In genomic region chr5:122457178-122457826, GRCh38 we compare ENCODE assay signal across 25 cellular contexts.
"Had no signal": no experiment of that assay in that cellular context is flagged by ENCODE, and none has a peak within 500 bp of the region (broad histone marks: within the 10 kb centered on the region; RNA-seq: fewer than 3 reads in every experiment).

No MANE protein-coding gene starts in this region.

- H3K27ac ChIP-seq: colonic mucosa, esophagus squamous epithelium, neural progenitor cell, prostate gland, right atrium auricular region, sigmoid colon, testis, tibial artery had no signal

- H3K9me3 Mint-ChIP-seq: dendritic cell treated with granulocyte-macrophage colony-stimulating factor and Interleukin-4, amounts not matched to agents 40 ng/mL and 50 ng/mL, for 4 days; mesothelial cell of epicardium; nephron; neural progenitor cell; stimulated activated memory B cell treated with anti-CD40 and anti-IgM and Interleukin-4, amounts not matched to agents 10 μg/mL and 1 μg/mL and 100 μg/mL, for 72 hours had no signal

- H3K27me3 Mint-ChIP-seq: dendritic cell treated with granulocyte-macrophage colony-stimulating factor and Interleukin-4, amounts not matched to agents 40 ng/mL and 50 ng/mL, for 4 days; type B pancreatic cell had no signal

- H3K4me3 ChIP-seq: colonic mucosa, esophagus squamous epithelium, neural progenitor cell, prostate gland, right atrium auricular region, sigmoid colon, testis, tibial artery had no signal

- H3K9ac ChIP-seq: neural progenitor cell had no signal

- H3K9me3 ChIP-seq: colonic mucosa, esophagus squamous epithelium, prostate gland, right atrium auricular region, sigmoid colon, testis, tibial artery had no signal

- DNase-seq: colonic mucosa; effector memory CD4-positive, alpha-beta T cell; esophagus squamous epithelium; foreskin melanocyte; glutamatergic neuron; hypothalamus; immature natural killer cell; islet precursor cell; mesenchymal stem cell; naive thymus-derived CD4-positive, alpha-beta T cell; sigmoid colon; stimulated activated CD4-positive, alpha-beta T cell treated with anti-CD3 and anti-CD28 coated beads, Interleukin-2, amount 100 ng/mL, for 24 hours; stimulated activated CD4-positive, alpha-beta T cell treated with anti-CD3 and anti-CD28 coated beads, Interleukin-4, amount 100 ng/mL, for 24 hours; stimulated activated naive CD8-positive, alpha-beta T cell treated with anti-CD3 and anti-CD28 coated beads, Interleukin-15, Interleukin-2, amounts not matched to agents 100 U/mL and 50 U/mL, for 24 hours; substantia nigra; testis; tibial artery had no signal

- H3K36me3 ChIP-seq: colonic mucosa, esophagus squamous epithelium, neural progenitor cell, prostate gland, right atrium auricular region, sigmoid colon had no signal

- H3K27ac Mint-ChIP-seq: dendritic cell treated with granulocyte-macrophage colony-stimulating factor and Interleukin-4, amounts not matched to agents 40 ng/mL and 50 ng/mL, for 4 days; immature natural killer cell; mesothelial cell of epicardium; naive thymus-derived CD4-positive, alpha-beta T cell; neural progenitor cell; stimulated activated memory B cell treated with anti-CD40 and anti-IgM and Interleukin-4, amounts not matched to agents 10 μg/mL and 1 μg/mL and 100 μg/mL, for 72 hours; type B pancreatic cell had no signal

- H3K27me3 ChIP-seq: colonic mucosa, esophagus squamous epithelium, neural progenitor cell, right atrium auricular region, sigmoid colon, testis, tibial artery had no signal

- H3K36me3 Mint-ChIP-seq: immature natural killer cell; naive thymus-derived CD4-positive, alpha-beta T cell; stimulated activated memory B cell treated with anti-CD40 and anti-IgM and Interleukin-4, amounts not matched to agents 10 μg/mL and 1 μg/mL and 100 μg/mL, for 72 hours had no signal

- ATAC-seq: naive thymus-derived CD4-positive, alpha-beta T cell; stimulated activated memory B cell treated with anti-CD40 and anti-IgM and Interleukin-4, amounts not matched to agents 10 μg/mL and 1 μg/mL and 100 μg/mL, for 72 hours; stimulated activated naive CD8-positive, alpha-beta T cell treated with anti-CD3 and anti-CD28 coated beads, Interleukin-15, Interleukin-2, amounts not matched to agents 100 U/mL and 50 U/mL, for 24 hours had no signal

- H3K4me1 ChIP-seq: colonic mucosa, neural progenitor cell, prostate gland, right atrium auricular region, sigmoid colon had no signal

- H3K4me3 Mint-ChIP-seq: dendritic cell treated with granulocyte-macrophage colony-stimulating factor and Interleukin-4, amounts not matched to agents 40 ng/mL and 50 ng/mL, for 4 days; immature natural killer cell; mesothelial cell of epicardium; naive thymus-derived CD4-positive, alpha-beta T cell; nephron; neural progenitor cell; stimulated activated memory B cell treated with anti-CD40 and anti-IgM and Interleukin-4, amounts not matched to agents 10 μg/mL and 1 μg/mL and 100 μg/mL, for 72 hours; type B pancreatic cell had no signal

- H3K4me1 Mint-ChIP-seq: immature natural killer cell; stimulated activated memory B cell treated with anti-CD40 and anti-IgM and Interleukin-4, amounts not matched to agents 10 μg/mL and 1 μg/mL and 100 μg/mL, for 72 hours had no signal

- H2AFZ ChIP-seq: neural progenitor cell had no signal

- H3K4me2 ChIP-seq: neural progenitor cell had no signal
